Comparison of ENCODE assay signal across 8 cellular contexts in the genomic region with DNA sequence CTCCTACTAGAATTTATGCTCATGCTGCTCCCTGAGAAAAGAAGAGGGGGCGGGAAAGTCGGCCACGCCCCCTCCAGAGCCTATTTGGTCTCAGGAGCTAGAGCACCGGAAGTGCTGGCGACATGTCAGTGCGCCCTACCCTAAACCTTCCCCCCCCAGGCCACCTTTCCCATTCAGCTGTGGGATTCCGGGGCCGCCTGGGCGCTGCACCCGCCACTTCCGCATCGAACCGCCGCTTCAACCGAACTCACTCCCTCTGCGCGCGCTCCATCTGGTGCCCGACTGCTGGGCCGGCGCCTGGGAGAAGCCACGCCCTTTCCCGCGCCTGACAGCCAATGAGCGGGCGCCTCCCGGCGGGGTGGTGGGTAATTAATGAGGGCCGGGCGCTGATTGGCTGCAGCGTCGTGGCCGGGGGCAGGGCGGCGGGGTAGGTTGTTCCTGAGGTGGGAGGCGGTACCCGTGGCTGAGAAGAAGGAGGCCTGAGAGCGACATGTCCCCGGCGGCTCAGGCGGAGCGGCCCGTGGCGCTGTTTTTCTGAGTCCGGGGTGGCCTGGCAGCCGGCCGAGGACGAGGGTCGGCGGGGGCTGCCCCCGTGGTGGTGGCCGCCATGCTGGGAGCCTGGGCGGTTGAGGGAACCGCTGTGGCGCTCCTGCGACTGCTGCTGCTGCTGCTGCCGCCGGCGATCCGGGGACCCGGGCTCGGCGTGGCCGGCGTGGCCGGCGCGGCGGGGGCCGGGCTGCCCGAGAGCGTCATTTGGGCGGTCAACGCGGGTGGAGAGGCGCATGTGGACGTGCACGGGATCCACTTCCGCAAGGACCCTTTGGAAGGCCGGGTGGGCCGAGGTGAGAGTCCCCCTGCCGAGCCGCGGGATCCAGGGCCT. TPM values are rescaled to one million over a fixed set of nuclear protein-coding genes. Genes with fewer than 3 reads are reported as not detected.
A peak's percentile ranks its signal among the peaks of the same experiment; 100 is the strongest.
DNase-seq lines count a peak whose midpoint lies in the region; ATAC-seq, FAIRE-seq and TF ChIP-seq lines count a peak whose summit lies in the region.

Gene MLEC (plus strand): TSS at position 460 of the 880 bp plus-strand sequence. CDS start 148 bp downstream, at position 608.

- H2AFZ ChIP-seq in OCI-LY1 (ENCODE audit: low read length) = peak within 1 kb of the TSS; percentile 53; the same call in 1 of the 2 replicates

- H3K27me3 Mint-ChIP-seq in mesothelial cell of epicardium (ENCODE audit: low read depth) = no peaks in the 10 kb centered on the region

- no peaks in the 10 kb centered on the region for H3K9me3 Mint-ChIP-seq in mesothelial cell of epicardium

- H3K4me3 ChIP-seq in HUES64 (ENCODE audit: low read length) (peak within 1 kb of the TSS; percentile 90), OCI-LY1 (ENCODE audit: low read depth, low read length, poor library complexity, severe bottlenecking) (peak within 1 kb of the TSS; percentile 72)

- no peaks in the 10 kb centered on the region for H3K36me3 Mint-ChIP-seq in mesothelial cell of epicardium

- H3K9ac ChIP-seq in HUES64 (ENCODE audit: low read depth, low read length) (peak within 1 kb of the TSS; percentile 95), OCI-LY1 (ENCODE audit: low read length) (peak within 1 kb of the TSS; percentile 74)

- H3K4me1 ChIP-seq in HUES64 (ENCODE audit: insufficient read depth, low read length) (peaks cover 34% of the 10 kb centered on the region), OCI-LY1 (ENCODE audit: insufficient read depth, low read length, severe bottlenecking) (peaks cover 35% of the 10 kb centered on the region)

- peaks cover 45% of the 10 kb centered on the region for H3K79me2 ChIP-seq in OCI-LY1 (ENCODE audit: insufficient read depth, low read length)

- no peaks in the 10 kb centered on the region for H3K36me3 ChIP-seq in HUES64 (ENCODE audit: insufficient read depth, low read length)
- H3K36me3 ChIP-seq in OCI-LY1 (ENCODE audit: insufficient read depth, low read length) = no peaks in the 10 kb centered on the region

- H3K9me3 ChIP-seq in HUES64 (ENCODE audit: insufficient read depth, low read depth, low read length) (no peaks in the 10 kb centered on the region), OCI-LY1 (ENCODE audit: low read length) (no peaks in the 10 kb centered on the region)

- peak within 1 kb of the TSS; percentile 99 for H3K27ac Mint-ChIP-seq in mesothelial cell of epicardium

- H3K4me2 ChIP-seq in OCI-LY1 (ENCODE audit: low read length) = peak within 1 kb of the TSS; percentile 90

- no peaks in the 10 kb centered on the region for H4K20me1 ChIP-seq in OCI-LY1 (ENCODE audit: insufficient read depth, low read length)

- no peak; the same call in 1 of the 2 replicates for TF ChIP-seq CTCF in OCI-LY1 (IDR thresholded peaks at IDR 0.05; ENCODE audit: low read length)
- TF ChIP-seq CTCF in mesothelial cell of epicardium (IDR thresholded peaks at IDR 0.05; ENCODE audit: unreplicated experiment) = no peak

- peak; percentile 57 for ATAC-seq in GM21447 (IDR thresholded peaks at IDR 0.05; ENCODE audit: unreplicated experiment)

- H3K27me3 ChIP-seq in HUES64 (ENCODE audit: insufficient read depth, low read length) (no peaks in the 10 kb centered on the region), OCI-LY1 (ENCODE audit: insufficient read depth, low read length) (no peaks in the 10 kb centered on the region)

- peak; percentile 76 for FAIRE-seq in endometrium (lab: Jason Lieb, UNC)

- 0 out of 2 replicates have a peak, but pooled peaks cover 4% of the 10 kb centered on the region for H3F3A ChIP-seq in OCI-LY1 (ENCODE audit: insufficient read depth, low read length)

- H3K27ac ChIP-seq in HUES64 (ENCODE audit: low read depth, low read length) (peak within 1 kb of the TSS; percentile 98), OCI-LY1 (ENCODE audit: low read depth, low read length, poor library complexity, severe bottlenecking) (peak within 1 kb of the TSS; percentile 89)

- peaks cover 39% of the 10 kb centered on the region for H3K4me1 Mint-ChIP-seq in mesothelial cell of epicardium

- DNase-seq in DMS 273 (lab: John Stamatoyannopoulos, UW; ENCODE audit: unreplicated experiment) = peak; percentile 98
- DNase-seq in activated CD8-positive, alpha-beta memory T cell treated with anti-CD3 and anti-CD28 coated beads, Interleukin-2, amount 50 U/mL, for 4 hours = peak; percentile 99
- DNase-seq in mesothelial cell of epicardium (ENCODE audit: low spot score in 2 of 2, unreplicated experiment in 2 of 2) = peak; percentile 97 to 99
- peak; percentile 99 for DNase-seq in stimulated activated CD8-positive, alpha-beta memory T cell treated with anti-CD3 and anti-CD28 coated beads, Interleukin-15, amount 100 ng/mL, for 48 hours (ENCODE audit: low read depth in 2 of 2)

- no peaks in the 10 kb centered on the region for H3K9me2 ChIP-seq in OCI-LY1 (ENCODE audit: low read depth, low read length)

- under 1% methylated on average over 84 of the region's 84 CpGs for WGBS in HUES64

- peak within 1 kb of the TSS; percentile 94 for H3K4me3 Mint-ChIP-seq in mesothelial cell of epicardium

RNA-seq across cellular contexts. Expression of gene MLEC, which starts in this region (rescaled TPM):
- 95.6 TPM for polyA plus RNA-seq in HUES64 (2013, experiment 1 of 2)
- 95.2 TPM for polyA plus RNA-seq in HUES64 (2013, experiment 2 of 2)
- 174 to 192 TPM (median 190 TPM) in 3 replicates for total RNA-seq in mesothelial cell of epicardium

Comparison
In these comparisons a context has a peak if more than half of its experiments do, and no peak if none do; other contexts are left out.
1. Peak in every context shown above with its lines: DNase-seq, ATAC-seq, H3K4me3 ChIP-seq and H3K27ac ChIP-seq.